In the genomic region with DNA sequence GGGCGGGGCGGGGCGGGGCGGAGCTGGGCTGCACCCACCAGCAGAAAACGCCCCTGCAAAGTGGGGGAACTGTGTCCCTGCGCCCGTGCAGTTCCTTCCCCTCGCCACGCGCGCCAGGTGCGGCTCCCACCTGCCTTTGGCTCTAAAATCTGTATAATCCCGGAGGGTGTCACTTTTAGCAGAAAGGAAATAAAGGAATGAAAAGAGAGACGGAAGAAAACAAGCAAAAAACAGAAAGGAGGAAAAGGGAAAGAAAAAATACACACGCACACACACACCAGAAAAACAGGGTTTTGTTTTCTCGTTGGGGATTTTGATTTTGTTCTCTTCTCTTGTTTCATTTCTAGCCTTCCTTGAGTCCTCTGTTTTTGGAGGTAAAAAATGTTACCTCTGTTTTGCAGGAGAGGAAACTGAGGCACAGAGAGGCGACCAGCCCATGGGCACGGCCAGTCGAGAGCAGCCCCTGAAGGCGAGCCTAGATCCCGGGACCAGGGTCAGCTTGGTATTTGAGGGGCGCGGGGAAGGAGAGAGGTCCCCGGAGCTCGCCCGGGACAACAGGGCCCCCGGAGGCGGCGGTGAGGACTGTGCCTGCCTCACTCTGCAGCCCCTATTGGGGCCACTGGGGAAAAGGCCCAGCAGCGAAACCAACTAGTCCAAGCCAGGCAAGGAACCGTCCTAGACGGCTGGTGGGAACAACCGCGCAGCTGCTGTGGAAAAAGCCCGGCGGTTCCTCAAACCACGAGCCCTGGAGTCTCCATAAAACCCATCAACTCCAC, we compare ENCODE assay signal across 8 cellular contexts.
DNase-seq lines count a peak whose midpoint lies in the region; ATAC-seq and TF ChIP-seq lines count a peak whose summit lies in the region.

No MANE protein-coding gene starts in this region.

- H3K4me3 ChIP-seq in RWPE2 (ENCODE audit: severe bottlenecking) = peak overlapping the region; percentile 94
- peak overlapping the region; percentile 56 for H3K4me3 ChIP-seq in fibroblast of pulmonary artery (replicated peaks; ENCODE audit: low read depth, low read length)
- H3K4me3 ChIP-seq in skeletal muscle cell (ENCODE audit: low read depth, low read length) = peak overlapping the region; percentile 49

- peaks cover 24% of the 10 kb centered on the region for H3K4me1 ChIP-seq in RWPE2 (ENCODE audit: insufficient read depth, poor library complexity, severe bottlenecking)

- DNase-seq in NCI-H2171 treated with DMSO at 0.1 percent for 48 hours (lab: John Stamatoyannopoulos, UW) (peak; percentile 94), NCI-H2171 (lab: John Stamatoyannopoulos, UW) (no peak), RWPE2 (ENCODE audit: low spot score) (no peak), fibroblast of pulmonary artery (ENCODE audit: low read depth) (no peak), skeletal muscle cell (ENCODE audit: low read depth) (no peak), NCI-H146 (lab: John Stamatoyannopoulos, UW) (no peak)
- no peak for DNase-seq in activated CD8-positive, alpha-beta memory T cell treated with anti-CD3 and anti-CD28 coated beads for 24 hours

- no peaks in the 10 kb centered on the region for H3K9me3 ChIP-seq in RWPE2 (ENCODE audit: severe bottlenecking)

- H3K36me3 ChIP-seq in RWPE2 (ENCODE audit: low read depth) = peaks cover 17% of the 10 kb centered on the region

- no peak for TF ChIP-seq CTCF in RWPE2 (IDR thresholded peaks at IDR 0.05; ENCODE audit: poor library complexity, severe bottlenecking)
- no peak for TF ChIP-seq CTCF in fibroblast of pulmonary artery (IDR thresholded peaks at IDR 0.05; ENCODE audit: low read length, missing control alignments)

- ATAC-seq in RWPE2 (ENCODE audit: low read depth) (no peak), HG03039 (IDR thresholded peaks at IDR 0.05; ENCODE audit: unreplicated experiment) (no peak)

- no peaks in the 10 kb centered on the region for H3K27me3 ChIP-seq in RWPE2 (ENCODE audit: insufficient read depth, poor library complexity, severe bottlenecking)

- H3K27ac ChIP-seq in RWPE2 (ENCODE audit: poor library complexity, severe bottlenecking) = peak overlapping the region; percentile 77
